ENCODE assay signal across 22 cellular contexts in genomic region chr12:53276511-53276910, GRCh38. TPM values are rescaled to one million over a fixed set of nuclear protein-coding genes. Genes with fewer than 3 reads are reported as not detected.
"Had no signal": no experiment of that assay in that cellular context is flagged by ENCODE, and none has a peak within 500 bp of the region (broad histone marks: within the 10 kb centered on the region; RNA-seq: fewer than 3 reads in every experiment).

No MANE protein-coding gene starts in this region.

- H3K27me3 Mint-ChIP-seq: naive thymus-derived CD4-positive, alpha-beta T cell; stimulated activated memory B cell treated with anti-CD40 and anti-IgM and Interleukin-4, amounts not matched to agents 10 μg/mL and 1 μg/mL and 100 μg/mL, for 72 hours; stimulated activated naive CD8-positive, alpha-beta T cell treated with anti-CD3 and anti-CD28 coated beads, Interleukin-15, Interleukin-2, amounts not matched to agents 100 ng/mL and 50 ng/mL, for 24 hours had no signal

- H3K4me1 ChIP-seq: psoas muscle, spleen, tibial artery, upper lobe of left lung, vagina had no signal

- H3K27me3 ChIP-seq: dorsolateral prefrontal cortex, neutrophil, spleen, tibial artery, upper lobe of left lung, vagina had no signal

- H3K27ac ChIP-seq: coronary artery, dorsolateral prefrontal cortex, neutrophil, psoas muscle, spleen, tibial artery, upper lobe of left lung, vagina had no signal

- H3K4me3 ChIP-seq: coronary artery, dorsolateral prefrontal cortex, psoas muscle, spleen, tibial artery, upper lobe of left lung, vagina had no signal

- ATAC-seq: naive thymus-derived CD4-positive, alpha-beta T cell; psoas muscle; sciatic nerve; stimulated activated memory B cell treated with anti-CD40 and anti-IgM and Interleukin-4, amounts not matched to agents 10 μg/mL and 1 μg/mL and 100 μg/mL, for 72 hours had no signal

- H3K4me1 Mint-ChIP-seq: stimulated activated memory B cell treated with anti-CD40 and anti-IgM and Interleukin-4, amounts not matched to agents 10 μg/mL and 1 μg/mL and 100 μg/mL, for 72 hours had no signal

- DNase-seq: dorsolateral prefrontal cortex; effector CD8-positive, alpha-beta T cell; foreskin melanocyte; head of caudate nucleus; hippocampal formation; kidney glomerular epithelial cell; naive thymus-derived CD4-positive, alpha-beta T cell; nephron progenitor cell; retina; spleen; stimulated activated CD4-positive, alpha-beta T cell treated with anti-CD3 and anti-CD28 coated beads, Interleukin-15, amount 100 ng/mL, for 24 hours; stimulated activated CD4-positive, alpha-beta T cell treated with anti-CD3 and anti-CD28 coated beads, Interleukin-1b, Interleukin-23, amount 100 ng/mL, for 48 hours; stimulated activated CD4-positive, alpha-beta T cell treated with anti-CD3 and anti-CD28 coated beads, Interleukin-4, amount 100 ng/mL, for 24 hours; tibial artery; upper lobe of left lung had no signal

- H3K27ac Mint-ChIP-seq: nephron progenitor cell; stimulated activated memory B cell treated with anti-CD40 and anti-IgM and Interleukin-4, amounts not matched to agents 10 μg/mL and 1 μg/mL and 100 μg/mL, for 72 hours; stimulated activated naive CD8-positive, alpha-beta T cell treated with anti-CD3 and anti-CD28 coated beads, Interleukin-15, Interleukin-2, amounts not matched to agents 100 ng/mL and 50 ng/mL, for 24 hours had no signal

- H3K4me3 Mint-ChIP-seq: naive thymus-derived CD4-positive, alpha-beta T cell; nephron progenitor cell; stimulated activated memory B cell treated with anti-CD40 and anti-IgM and Interleukin-4, amounts not matched to agents 10 μg/mL and 1 μg/mL and 100 μg/mL, for 72 hours; stimulated activated naive CD8-positive, alpha-beta T cell treated with anti-CD3 and anti-CD28 coated beads, Interleukin-15, Interleukin-2, amounts not matched to agents 100 ng/mL and 50 ng/mL, for 24 hours had no signal

- H3K9me3 ChIP-seq: neutrophil, psoas muscle, spleen, tibial artery, upper lobe of left lung, vagina had no signal

- H3K36me3 ChIP-seq: tibial artery, upper lobe of left lung, vagina had no signal

- H3K9me3 Mint-ChIP-seq: naive thymus-derived CD4-positive, alpha-beta T cell; nephron progenitor cell; stimulated activated memory B cell treated with anti-CD40 and anti-IgM and Interleukin-4, amounts not matched to agents 10 μg/mL and 1 μg/mL and 100 μg/mL, for 72 hours; stimulated activated naive CD8-positive, alpha-beta T cell treated with anti-CD3 and anti-CD28 coated beads, Interleukin-15, Interleukin-2, amounts not matched to agents 100 ng/mL and 50 ng/mL, for 24 hours had no signal

RNA-seq across cellular contexts. Expression of gene ESPL1, which starts 8.4 kb away (rescaled TPM):
- polyA plus RNA-seq: naive thymus-derived CD4-positive, alpha-beta T cell had no signal
